ENCODE assay signal across 1 cellular context in the genomic region with DNA sequence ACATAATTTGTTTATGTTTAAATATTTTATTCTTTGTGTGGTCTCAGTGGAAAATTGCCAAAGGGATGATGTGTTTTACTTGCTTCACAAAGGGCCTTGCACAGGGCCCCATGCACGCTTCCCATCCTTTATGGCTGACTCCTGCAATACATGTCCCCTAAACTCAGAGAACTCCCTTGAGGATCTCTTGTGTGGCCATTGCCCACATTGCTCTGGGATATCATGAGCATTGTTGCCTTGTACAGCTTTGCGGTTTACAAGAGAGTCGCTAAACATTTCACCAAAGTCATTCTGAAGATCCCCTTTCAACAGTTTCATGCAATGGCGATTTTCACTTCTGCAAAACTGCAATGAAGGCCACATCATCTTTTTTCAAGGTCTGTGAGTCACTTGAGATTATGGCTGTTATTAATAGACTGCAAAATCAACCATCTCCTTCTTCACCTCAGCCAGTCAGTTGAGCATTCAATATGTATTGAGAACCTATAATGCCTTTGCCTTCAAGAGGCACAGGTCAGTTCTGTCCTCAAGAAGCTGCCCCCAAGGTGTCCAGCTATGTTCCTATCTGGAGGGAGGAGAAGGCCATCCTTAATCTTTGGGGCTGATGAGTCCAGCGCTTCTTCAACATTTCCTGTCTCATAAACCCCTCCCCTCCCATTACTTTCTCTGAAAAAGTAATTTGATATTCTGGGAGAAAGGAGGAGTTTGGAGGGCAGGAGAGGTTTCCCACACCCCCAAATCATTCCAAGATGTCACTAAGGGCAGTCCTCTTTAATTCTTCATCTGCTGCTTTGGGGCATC.
A peak's percentile ranks its signal among the peaks of the same experiment; 100 is the strongest.
TF ChIP-seq lines count a peak whose summit lies in the region.

No MANE protein-coding gene starts in this region.

TF ChIP-seq in K562, 482 proteins besides CTCF, POLR2A, EP300 and RAD21 (continued from another document and continues in another):
- TF ChIP-seq, protein P1, sequence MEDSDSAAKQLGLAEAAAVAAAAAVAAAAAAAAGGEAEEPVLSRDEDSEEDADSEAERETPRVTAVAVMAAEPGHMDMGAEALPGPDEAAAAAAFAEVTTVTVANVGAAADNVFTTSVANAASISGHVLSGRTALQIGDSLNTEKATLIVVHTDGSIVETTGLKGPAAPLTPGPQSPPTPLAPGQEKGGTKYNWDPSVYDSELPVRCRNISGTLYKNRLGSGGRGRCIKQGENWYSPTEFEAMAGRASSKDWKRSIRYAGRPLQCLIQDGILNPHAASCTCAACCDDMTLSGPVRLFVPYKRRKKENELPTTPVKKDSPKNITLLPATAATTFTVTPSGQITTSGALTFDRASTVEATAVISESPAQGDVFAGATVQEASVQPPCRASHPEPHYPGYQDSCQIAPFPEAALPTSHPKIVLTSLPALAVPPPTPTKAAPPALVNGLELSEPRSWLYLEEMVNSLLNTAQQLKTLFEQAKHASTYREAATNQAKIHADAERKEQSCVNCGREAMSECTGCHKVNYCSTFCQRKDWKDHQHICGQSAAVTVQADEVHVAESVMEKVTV (CRISPR knock-in tag; IDR thresholded peaks at IDR 0.05) = peak; percentile 36; the same call in 1 of the 2 replicates
- TF ChIP-seq ZNF592 (IDR thresholded peaks at IDR 0.05) = peak; percentile 17; the same call in 1 of the 2 replicates
- no peak for TF ChIP-seq ATF1 (CRISPR knock-in tag; IDR thresholded peaks at IDR 0.05)
- TF ChIP-seq ATF1 (tag; IDR thresholded peaks at IDR 0.05) = no peak
- TF ChIP-seq PPARD (CRISPR knock-in tag; IDR thresholded peaks at IDR 0.05) = no peak
- 0 out of 2 replicates have a peak, but pooled peaks have one; percentile 18 for TF ChIP-seq NBN (IDR thresholded peaks at IDR 0.05; ENCODE audit: low read depth)
- TF ChIP-seq ZNF212 (CRISPR knock-in tag; IDR thresholded peaks at IDR 0.05) = 0 out of 2 replicates have a peak, but pooled peaks have one; percentile 4
- TF ChIP-seq, protein P2, sequence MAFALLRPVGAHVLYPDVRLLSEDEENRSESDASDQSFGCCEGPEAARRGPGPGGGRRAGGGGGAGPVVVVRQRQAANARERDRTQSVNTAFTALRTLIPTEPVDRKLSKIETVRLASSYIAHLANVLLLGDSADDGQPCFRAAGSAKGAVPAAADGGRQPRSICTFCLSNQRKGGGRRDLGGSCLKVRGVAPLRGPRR (CRISPR knock-in tag; IDR thresholded peaks at IDR 0.05) = no peak
- TF ChIP-seq ZNF395 (CRISPR knock-in tag; IDR thresholded peaks at IDR 0.05) = no peak; the same call in 1 of the 2 replicates
- no peak for TF ChIP-seq SIRT6 (IDR thresholded peaks at IDR 0.05; ENCODE audit: low read depth, low read length)
- TF ChIP-seq CBFA2T2 (conservative IDR thresholded peaks at IDR 0.05) = no peak
- TF ChIP-seq ZNF143 (CRISPR knock-in tag; IDR thresholded peaks at IDR 0.05) = no peak
- no peak for TF ChIP-seq POU5F1 (IDR thresholded peaks at IDR 0.05; ENCODE audit: borderline replicate concordance, low read depth, low read length, partially characterized antibody)
- TF ChIP-seq, protein P3, sequence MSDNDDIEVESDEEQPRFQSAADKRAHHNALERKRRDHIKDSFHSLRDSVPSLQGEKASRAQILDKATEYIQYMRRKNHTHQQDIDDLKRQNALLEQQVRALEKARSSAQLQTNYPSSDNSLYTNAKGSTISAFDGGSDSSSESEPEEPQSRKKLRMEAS (CRISPR knock-in tag; IDR thresholded peaks at IDR 0.05) = no peak
- TF ChIP-seq PTBP1 (IDR thresholded peaks at IDR 0.05; ENCODE audit: low read depth, low read length) = no peak
- no peak for TF ChIP-seq JUNB (CRISPR knock-in tag; conservative IDR thresholded peaks at IDR 0.05)
- peak; percentile 27; the same call in 1 of the 2 replicates for TF ChIP-seq VEZF1 (CRISPR knock-in tag; IDR thresholded peaks at IDR 0.05)
- TF ChIP-seq, protein P4, sequence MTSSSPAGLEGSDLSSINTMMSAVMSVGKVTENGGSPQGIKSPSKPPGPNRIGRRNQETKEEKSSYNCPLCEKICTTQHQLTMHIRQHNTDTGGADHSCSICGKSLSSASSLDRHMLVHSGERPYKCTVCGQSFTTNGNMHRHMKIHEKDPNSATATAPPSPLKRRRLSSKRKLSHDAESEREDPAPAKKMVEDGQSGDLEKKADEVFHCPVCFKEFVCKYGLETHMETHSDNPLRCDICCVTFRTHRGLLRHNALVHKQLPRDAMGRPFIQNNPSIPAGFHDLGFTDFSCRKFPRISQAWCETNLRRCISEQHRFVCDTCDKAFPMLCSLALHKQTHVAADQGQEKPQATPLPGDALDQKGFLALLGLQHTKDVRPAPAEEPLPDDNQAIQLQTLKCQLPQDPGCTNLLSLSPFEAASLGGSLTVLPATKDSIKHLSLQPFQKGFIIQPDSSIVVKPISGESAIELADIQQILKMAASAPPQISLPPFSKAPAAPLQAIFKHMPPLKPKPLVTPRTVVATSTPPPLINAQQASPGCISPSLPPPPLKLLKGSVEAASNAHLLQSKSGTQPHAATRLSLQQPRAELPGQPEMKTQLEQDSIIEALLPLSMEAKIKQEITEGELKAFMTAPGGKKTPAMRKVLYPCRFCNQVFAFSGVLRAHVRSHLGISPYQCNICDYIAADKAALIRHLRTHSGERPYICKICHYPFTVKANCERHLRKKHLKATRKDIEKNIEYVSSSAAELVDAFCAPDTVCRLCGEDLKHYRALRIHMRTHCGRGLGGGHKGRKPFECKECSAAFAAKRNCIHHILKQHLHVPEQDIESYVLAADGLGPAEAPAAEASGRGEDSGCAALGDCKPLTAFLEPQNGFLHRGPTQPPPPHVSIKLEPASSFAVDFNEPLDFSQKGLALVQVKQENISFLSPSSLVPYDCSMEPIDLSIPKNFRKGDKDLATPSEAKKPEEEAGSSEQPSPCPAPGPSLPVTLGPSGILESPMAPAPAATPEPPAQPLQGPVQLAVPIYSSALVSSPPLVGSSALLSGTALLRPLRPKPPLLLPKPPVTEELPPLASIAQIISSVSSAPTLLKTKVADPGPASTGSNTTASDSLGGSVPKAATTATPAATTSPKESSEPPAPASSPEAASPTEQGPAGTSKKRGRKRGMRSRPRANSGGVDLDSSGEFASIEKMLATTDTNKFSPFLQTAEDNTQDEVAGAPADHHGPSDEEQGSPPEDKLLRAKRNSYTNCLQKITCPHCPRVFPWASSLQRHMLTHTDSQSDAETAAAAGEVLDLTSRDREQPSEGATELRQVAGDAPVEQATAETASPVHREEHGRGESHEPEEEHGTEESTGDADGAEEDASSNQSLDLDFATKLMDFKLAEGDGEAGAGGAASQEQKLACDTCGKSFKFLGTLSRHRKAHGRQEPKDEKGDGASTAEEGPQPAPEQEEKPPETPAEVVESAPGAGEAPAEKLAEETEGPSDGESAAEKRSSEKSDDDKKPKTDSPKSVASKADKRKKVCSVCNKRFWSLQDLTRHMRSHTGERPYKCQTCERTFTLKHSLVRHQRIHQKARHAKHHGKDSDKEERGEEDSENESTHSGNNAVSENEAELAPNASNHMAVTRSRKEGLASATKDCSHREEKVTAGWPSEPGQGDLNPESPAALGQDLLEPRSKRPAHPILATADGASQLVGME (CRISPR knock-in tag; IDR thresholded peaks at IDR 0.05) = no peak
- TF ChIP-seq, protein P5, sequence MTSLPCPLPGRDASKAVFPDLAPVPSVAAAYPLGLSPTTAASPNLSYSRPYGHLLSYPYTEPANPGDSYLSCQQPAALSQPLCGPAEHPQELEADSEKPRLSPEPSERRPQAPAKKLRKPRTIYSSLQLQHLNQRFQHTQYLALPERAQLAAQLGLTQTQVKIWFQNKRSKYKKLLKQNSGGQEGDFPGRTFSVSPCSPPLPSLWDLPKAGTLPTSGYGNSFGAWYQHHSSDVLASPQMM (CRISPR knock-in tag; IDR thresholded peaks at IDR 0.05) = no peak
- no peak for TF ChIP-seq HMG20A (CRISPR knock-in tag; conservative IDR thresholded peaks at IDR 0.05)
- TF ChIP-seq, protein P6, sequence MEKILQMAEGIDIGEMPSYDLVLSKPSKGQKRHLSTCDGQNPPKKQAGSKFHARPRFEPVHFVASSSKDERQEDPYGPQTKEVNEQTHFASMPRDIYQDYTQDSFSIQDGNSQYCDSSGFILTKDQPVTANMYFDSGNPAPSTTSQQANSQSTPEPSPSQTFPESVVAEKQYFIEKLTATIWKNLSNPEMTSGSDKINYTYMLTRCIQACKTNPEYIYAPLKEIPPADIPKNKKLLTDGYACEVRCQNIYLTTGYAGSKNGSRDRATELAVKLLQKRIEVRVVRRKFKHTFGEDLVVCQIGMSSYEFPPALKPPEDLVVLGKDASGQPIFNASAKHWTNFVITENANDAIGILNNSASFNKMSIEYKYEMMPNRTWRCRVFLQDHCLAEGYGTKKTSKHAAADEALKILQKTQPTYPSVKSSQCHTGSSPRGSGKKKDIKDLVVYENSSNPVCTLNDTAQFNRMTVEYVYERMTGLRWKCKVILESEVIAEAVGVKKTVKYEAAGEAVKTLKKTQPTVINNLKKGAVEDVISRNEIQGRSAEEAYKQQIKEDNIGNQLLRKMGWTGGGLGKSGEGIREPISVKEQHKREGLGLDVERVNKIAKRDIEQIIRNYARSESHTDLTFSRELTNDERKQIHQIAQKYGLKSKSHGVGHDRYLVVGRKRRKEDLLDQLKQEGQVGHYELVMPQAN (IDR thresholded peaks at IDR 0.05; ENCODE audit: borderline replicate concordance) = no peak
- TF ChIP-seq NFRKB (IDR thresholded peaks at IDR 0.05; ENCODE audit: low read depth) = no peak
- TF ChIP-seq E2F1 (CRISPR knock-in tag; IDR thresholded peaks at IDR 0.05) = no peak
- TF ChIP-seq E2F4 (CRISPR knock-in tag; IDR thresholded peaks at IDR 0.05; ENCODE audit: low read depth) = no peak
